Comparison of ENCODE assay signal across 21 cellular contexts in genomic region chr13:44302948-44303575, GRCh38.
DNase-seq lines count a peak whose midpoint lies in the region; ATAC-seq and TF ChIP-seq lines count a peak whose summit lies in the region.
"Had no signal": no experiment of that assay in that cellular context is flagged by ENCODE, and none has a peak within 500 bp of the region (broad histone marks: within the 10 kb centered on the region; RNA-seq: fewer than 3 reads in every experiment).

No MANE protein-coding gene starts in this region.

- no peaks in the 10 kb centered on the region for H3K36me3 ChIP-seq in heart left ventricle
- H3K36me3 ChIP-seq in osteoblast (ENCODE audit: insufficient read depth, low read length): no peaks in the 10 kb centered on the region
- no peaks in the 10 kb centered on the region for H3K36me3 ChIP-seq in uterus
- H3K36me3 ChIP-seq: brain microvascular endothelial cell, HAP-1, pancreas, suprapubic skin had no signal

- peaks cover 15 to 77% (median 58%) of the 10 kb centered on the region in 12 donors for H3K4me1 ChIP-seq in heart left ventricle
- H3K4me1 ChIP-seq in osteoblast (ENCODE audit: insufficient read depth, low read length): peaks cover 59% of the 10 kb centered on the region
- peaks cover 16 to 25% of the 10 kb centered on the region in 2 donors for H3K4me1 ChIP-seq in uterus

- H3K9me3 ChIP-seq in heart left ventricle: no peaks in the 10 kb centered on the region
- no peaks in the 10 kb centered on the region for H3K9me3 ChIP-seq in osteoblast (ENCODE audit: low read depth, low read length)
- H3K9me3 ChIP-seq in uterus: no peaks in the 10 kb centered on the region
- H3K9me3 ChIP-seq: HAP-1, pancreas, suprapubic skin had no signal

- intact Hi-C loops in heart left ventricle (cut with DNase I) (loop anchor here in 6 of 10 donors (2.0 to 10.0 kb wide), 5 partner anchors 66 to 158 kb away; no protein-coding TSS in a partner anchor), left cardiac atrium (cut with DNase I) (loop anchor here in 1 of 2 donors (10.0 kb wide), 1 partner anchor 132 kb away; no protein-coding TSS in a partner anchor), dorsolateral prefrontal cortex (cut with DNase I) (no loop called here), uterus (cut with DNase I; ENCODE audit: low total_unique reads) (no loop called here)

- no peak overlapping the region for H2AFZ ChIP-seq in osteoblast (ENCODE audit: low read length)

- H3K4me3 ChIP-seq in heart left ventricle (no peak overlapping the region), dorsolateral prefrontal cortex (no peak overlapping the region), osteoblast (ENCODE audit: insufficient read depth, low read length) (no peak overlapping the region), uterus (no peak overlapping the region)
- H3K4me3 ChIP-seq: GM12878, HAP-1, K562, pancreas, suprapubic skin had no signal

- 67 to 78% (median 74%) methylated on average over 5 of the region's 5 CpGs for WGBS in heart left ventricle, 4 donors

- DNase-seq in heart left ventricle (no peak), left cardiac atrium (no peak), dorsolateral prefrontal cortex (no peak), osteoblast (ENCODE audit: insufficient read length, low spot score, missing footprints) (no peak), uterus (no peak)
- DNase-seq: activated gamma-delta T cell treated with Interleukin-2 at 50 U/mL for 16 hours; brain microvascular endothelial cell; CD4-positive, alpha-beta memory T cell; effector memory CD4-positive, alpha-beta T cell; NCI-H1105; NCI-H345; SW 1271 had no signal

- H3K27ac ChIP-seq in heart left ventricle (peak overlapping the region in 11 of 12 donors; percentile 40 to 87 (median 66)), dorsolateral prefrontal cortex (peak overlapping the region in 38 of 59 donors; percentile 6 to 92 (median 62)), osteoblast (ENCODE audit: low read depth, low read length) (peak overlapping the region; percentile 43), uterus (peak overlapping the region; percentile 83 to 92)
- H3K27ac ChIP-seq: brain microvascular endothelial cell had no signal

- no peak for TF ChIP-seq CTCF in heart left ventricle (IDR thresholded peaks at IDR 0.05)
- TF ChIP-seq CTCF in dorsolateral prefrontal cortex (IDR thresholded peaks at IDR 0.05 in 54 of 56, conservative IDR thresholded peaks at IDR 0.05 in 2 of 56; ENCODE audit: low read depth in 1 of 56, partially characterized antibody in 56 of 56): no peak
- TF ChIP-seq CTCF in osteoblast (IDR thresholded peaks at IDR 0.05; ENCODE audit: extremely low read depth, low read depth, low read length): no peak
- TF ChIP-seq CTCF in uterus (IDR thresholded peaks at IDR 0.05): no peak

- no peaks in the 10 kb centered on the region for H3K79me2 ChIP-seq in osteoblast (ENCODE audit: insufficient read depth, low read length)

- no peaks in the 10 kb centered on the region for H3K27me3 ChIP-seq in heart left ventricle
- no peaks in the 10 kb centered on the region for H3K27me3 ChIP-seq in dorsolateral prefrontal cortex
- no peaks in the 10 kb centered on the region for H3K27me3 ChIP-seq in osteoblast (ENCODE audit: insufficient read depth, low read length)
- no peaks in the 10 kb centered on the region for H3K27me3 ChIP-seq in uterus
- H3K27me3 ChIP-seq: brain microvascular endothelial cell, pancreas, suprapubic skin had no signal

- TF ChIP-seq POLR2A in heart left ventricle (IDR thresholded peaks at IDR 0.05) (no peak), uterus (IDR thresholded peaks at IDR 0.05) (no peak)

- H3K4me2 ChIP-seq in osteoblast (ENCODE audit: insufficient read depth, low read length): no peak overlapping the region

- no peaks in the 10 kb centered on the region for H4K20me1 ChIP-seq in osteoblast (ENCODE audit: insufficient read depth, low read length)

- ATAC-seq in heart left ventricle (no peak), left cardiac atrium (no peak), GM21367 (IDR thresholded peaks at IDR 0.05; ENCODE audit: unreplicated experiment) (no peak), HG03520 (IDR thresholded peaks at IDR 0.05; ENCODE audit: unreplicated experiment) (no peak), HG02610 (IDR thresholded peaks at IDR 0.05; ENCODE audit: unreplicated experiment) (no peak)
- ATAC-seq: GM12878, K562, WTC11 had no signal

Comparison
In these comparisons a context has a peak if more than half of its experiments do, and no peak if none do; other contexts are left out.
1. intact Hi-C loops: an anchor here in heart left ventricle (2.0 to 10.0 kb wide); none called in dorsolateral prefrontal cortex and uterus.